ENCODE assay signal across 11 cellular contexts in genomic region chr6:157898169-157898568, GRCh38.
DNase-seq lines count a peak whose midpoint lies in the region; ATAC-seq and TF ChIP-seq lines count a peak whose summit lies in the region.
"Had no signal": no experiment of that assay in that cellular context is flagged by ENCODE, and none has a peak within 500 bp of the region (broad histone marks: within the 10 kb centered on the region; RNA-seq: fewer than 3 reads in every experiment).

No MANE protein-coding gene starts in this region.

- no peaks in the 10 kb centered on the region for H3K27me3 Mint-ChIP-seq in activated T-cell treated with anti-CD3 and anti-CD28 coated beads, Interleukin-2, amount 50 U/mL, for 4 hours (ENCODE audit: low read depth)
- no peaks in the 10 kb centered on the region for H3K27me3 Mint-ChIP-seq in activated naive CD4-positive, alpha-beta T cell treated with anti-CD3 and anti-CD28 coated beads, Interleukin-2, amount 10 ng/mL, durations not matched to agents 7 days and 5 days

- peaks cover 6% of the 10 kb centered on the region for H3K4me1 Mint-ChIP-seq in activated T-cell treated with anti-CD3 and anti-CD28 coated beads, Interleukin-2, amount 50 U/mL, for 4 hours (ENCODE audit: low read depth)
- H3K4me1 Mint-ChIP-seq in activated naive CD4-positive, alpha-beta T cell treated with anti-CD3 and anti-CD28 coated beads, Interleukin-2, amount 10 ng/mL, durations not matched to agents 7 days and 5 days = peaks cover 36% of the 10 kb centered on the region

- no peak overlapping the region for H3K4me3 Mint-ChIP-seq in activated T-cell treated with anti-CD3 and anti-CD28 coated beads, Interleukin-2, amount 50 U/mL, for 4 hours
- no peak overlapping the region for H3K4me3 Mint-ChIP-seq in activated naive CD4-positive, alpha-beta T cell treated with anti-CD3 and anti-CD28 coated beads, Interleukin-2, amount 10 ng/mL, durations not matched to agents 7 days and 5 days

- H3K36me3 Mint-ChIP-seq in activated T-cell treated with anti-CD3 and anti-CD28 coated beads, Interleukin-2, amount 50 U/mL, for 4 hours (ENCODE audit: insufficient read depth) = peaks cover 46% of the 10 kb centered on the region
- H3K36me3 Mint-ChIP-seq in activated naive CD4-positive, alpha-beta T cell treated with anti-CD3 and anti-CD28 coated beads, Interleukin-2, amount 10 ng/mL, durations not matched to agents 7 days and 5 days = peaks cover 22% of the 10 kb centered on the region

- H3K27ac ChIP-seq in foreskin keratinocyte = no peak overlapping the region
- no peak overlapping the region for H3K27ac ChIP-seq in ascending aorta

- peak; percentile 47 to 65 for ATAC-seq in activated T-cell treated with anti-CD3 and anti-CD28 coated beads, Interleukin-2, amount 50 U/mL, for 4 hours
- ATAC-seq in foreskin keratinocyte = no peak
- ATAC-seq in GM21423 (IDR thresholded peaks at IDR 0.05; ENCODE audit: unreplicated experiment) = no peak
- ATAC-seq in mucosa of descending colon = no peak

- CTCF ChIA-PET in activated naive CD4-positive, alpha-beta T cell treated with anti-CD3 and anti-CD28 coated beads, Interleukin-2, amount 10 ng/mL, durations not matched to agents 7 days and 5 days (lab: Charles Lee) = interaction anchor here (1.0 to 2.6 kb wide), 6 partner anchors 13 to 233 kb away, joined by 3 to 9 read pairs (median 3); no protein-coding TSS in a partner anchor

- peaks cover 11 to 30% of the 10 kb centered on the region in 2 donors for H3K36me3 ChIP-seq in ascending aorta
- H3K36me3 ChIP-seq in mucosa of descending colon (ENCODE audit: low read depth) = no peaks in the 10 kb centered on the region

- H3K9me3 Mint-ChIP-seq in activated T-cell treated with anti-CD3 and anti-CD28 coated beads, Interleukin-2, amount 50 U/mL, for 4 hours = no peaks in the 10 kb centered on the region
- H3K9me3 Mint-ChIP-seq in activated naive CD4-positive, alpha-beta T cell treated with anti-CD3 and anti-CD28 coated beads, Interleukin-2, amount 10 ng/mL, durations not matched to agents 7 days and 5 days = no peaks in the 10 kb centered on the region

- intact Hi-C loops in ascending aorta (cut with DNase I) = no loop called here
- intact Hi-C loops in mucosa of descending colon (cut with DNase I, micrococcal nuclease) = no loop called here

- no peaks in the 10 kb centered on the region for H3K9me3 ChIP-seq in ascending aorta
- no peaks in the 10 kb centered on the region for H3K9me3 ChIP-seq in mucosa of descending colon

- DNase-seq in activated T-cell treated with anti-CD3 and anti-CD28 coated beads, Interleukin-2, amount 50 U/mL, for 4 hours = no peak
- no peak for DNase-seq in activated T-cell treated with anti-CD3 and anti-CD28 coated beads, Interleukin-2, amount 50 U/mL, for 48 hours
- peak; percentile 44 for DNase-seq in activated naive CD4-positive, alpha-beta T cell treated with anti-CD3 and anti-CD28 coated beads, Interleukin-2, amount 10 ng/mL, durations not matched to agents 7 days and 5 days
- DNase-seq in foreskin keratinocyte = no peak
- DNase-seq in putamen (ENCODE audit: low spot score) = peak; percentile 76
- DNase-seq in ascending aorta (ENCODE audit: low spot score in 2 of 2) = no peak
- no peak for DNase-seq in mucosa of descending colon
- DNase-seq: AML-193, NCI-H526 treated with DMSO at 0.1 percent for 48 hours had no signal

- H3K27me3 ChIP-seq in foreskin keratinocyte (no peaks in the 10 kb centered on the region), ascending aorta (no peaks in the 10 kb centered on the region)

- TF ChIP-seq CTCF in foreskin keratinocyte (conservative IDR thresholded peaks at IDR 0.05) (peak; percentile 19), ascending aorta (IDR thresholded peaks at IDR 0.05) (peak in 1 of 3 experiments; percentile 16), mucosa of descending colon (IDR thresholded peaks at IDR 0.05) (no peak)

- H3K27ac Mint-ChIP-seq in activated naive CD4-positive, alpha-beta T cell treated with anti-CD3 and anti-CD28 coated beads, Interleukin-2, amount 10 ng/mL, durations not matched to agents 7 days and 5 days = no peak overlapping the region

- H3K4me1 ChIP-seq in foreskin keratinocyte = no peaks in the 10 kb centered on the region
- H3K4me1 ChIP-seq in ascending aorta = peaks cover 0 to 4% of the 10 kb centered on the region in 2 donors
- no peaks in the 10 kb centered on the region for H3K4me1 ChIP-seq in mucosa of descending colon (ENCODE audit: low read depth)

- H3K4me3 ChIP-seq in ascending aorta = no peak overlapping the region
- H3K4me3 ChIP-seq in mucosa of descending colon = no peak overlapping the region
- H3K4me3 ChIP-seq: smooth muscle cell had no signal

Comparison
In these comparisons a context has a peak if more than half of its experiments do, and no peak if none do; other contexts are left out.
1. ATAC-seq: peak in activated T-cell treated with anti-CD3 and anti-CD28 coated beads, Interleukin-2, amount 50 U/mL, for 4 hours (2 of 2); none in foreskin keratinocyte (single experiment), GM21423 (single experiment) and mucosa of descending colon (single experiment).
2. DNase-seq: peak in activated naive CD4-positive, alpha-beta T cell treated with anti-CD3 and anti-CD28 coated beads, Interleukin-2, amount 10 ng/mL, durations not matched to agents 7 days and 5 days (single experiment) and putamen (single experiment); none in activated T-cell treated with anti-CD3 and anti-CD28 coated beads, Interleukin-2, amount 50 U/mL, for 4 hours (single experiment), activated T-cell treated with anti-CD3 and anti-CD28 coated beads, Interleukin-2, amount 50 U/mL, for 48 hours (0 of 2), foreskin keratinocyte (0 of 2), ascending aorta (0 of 2) and mucosa of descending colon (0 of 3).